8 cellular contexts compared by ENCODE assay signal in the genomic region with DNA sequence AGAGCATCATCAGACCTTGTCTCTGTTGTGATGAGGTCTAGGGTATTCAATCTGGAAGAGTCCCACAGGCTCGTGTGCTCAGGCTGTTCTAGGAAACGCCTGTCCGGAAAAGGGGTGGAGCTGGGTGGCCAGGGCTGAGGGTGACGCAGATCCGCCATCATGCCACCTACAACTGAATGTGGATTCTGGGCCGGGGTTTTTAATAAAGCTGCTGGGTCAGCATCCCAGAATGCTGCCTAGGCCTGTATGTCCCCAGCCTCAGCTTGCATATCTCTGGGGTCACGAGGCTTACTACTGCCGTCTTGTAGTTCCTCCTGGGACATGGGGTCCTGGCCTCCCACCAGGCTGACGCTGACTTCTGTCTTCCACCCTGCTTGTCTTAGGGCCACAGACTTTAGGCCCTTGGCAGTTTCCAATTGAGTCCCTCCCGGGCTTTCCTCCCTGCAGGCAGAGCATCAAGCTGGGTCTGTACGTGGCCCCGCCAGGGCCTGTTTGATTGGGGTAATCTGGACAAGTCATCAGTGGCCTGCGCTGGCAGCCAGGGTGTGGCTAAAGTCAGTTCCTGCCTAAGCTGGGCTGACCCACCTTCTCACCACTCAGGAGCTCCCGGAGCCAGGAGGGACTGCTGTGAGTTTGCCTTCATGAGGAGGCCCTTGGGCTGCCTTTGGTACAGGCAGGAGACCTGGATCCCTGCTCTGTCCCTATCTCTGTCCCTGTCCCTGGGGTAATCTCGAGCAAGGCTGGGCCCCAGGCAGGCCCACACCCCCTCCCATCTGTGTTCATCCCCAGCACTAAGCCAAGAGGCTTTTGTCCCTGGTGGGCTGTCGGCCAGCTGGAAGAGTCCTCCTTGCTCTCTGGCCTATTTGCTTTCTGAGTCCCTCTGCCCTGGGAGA.
DNase-seq lines count a peak whose midpoint lies in the region; ATAC-seq and TF ChIP-seq lines count a peak whose summit lies in the region.

No MANE protein-coding gene starts in this region.

- H3K27me3 Mint-ChIP-seq in brain = no peaks in the 10 kb centered on the region

- H3K9me3 ChIP-seq in KOPT-K1 (ENCODE audit: insufficient read depth, low read length, poor library complexity, severe bottlenecking) (no peaks in the 10 kb centered on the region), stomach smooth muscle (ENCODE audit: control insufficient read depth in 2 of 2, low read length in 2 of 2) (no peaks in the 10 kb centered on the region)

- H3K9ac ChIP-seq in stomach smooth muscle (ENCODE audit: low read length in 2 of 2) = peak overlapping the region in 1 of 2 donors; percentile 36

- no peak for DNase-seq in NCI-H128 (lab: John Stamatoyannopoulos, UW; ENCODE audit: unreplicated experiment)
- no peak for DNase-seq in ACHN
- no peak for DNase-seq in SHP77 (lab: John Stamatoyannopoulos, UW)

- H3K9me3 Mint-ChIP-seq in brain = no peaks in the 10 kb centered on the region

- H3K27me3 ChIP-seq in layer of hippocampus (ENCODE audit: control insufficient read depth, insufficient read depth, low read length) (no peaks in the 10 kb centered on the region), stomach smooth muscle (ENCODE audit: control insufficient read depth in 1 of 2, insufficient read depth in 2 of 2, low read length in 2 of 2) (no peaks in the 10 kb centered on the region)

- TF ChIP-seq CTCF in brain (conservative IDR thresholded peaks at IDR 0.05) = no peak

- no peak overlapping the region for H3K4me3 Mint-ChIP-seq in brain

- H3K36me3 Mint-ChIP-seq in brain = no peaks in the 10 kb centered on the region

- peaks cover 30% of the 10 kb centered on the region; the same call in 1 of the 2 replicates for H3K36me3 ChIP-seq in KOPT-K1 (ENCODE audit: insufficient read depth, low read length)
- H3K36me3 ChIP-seq in stomach smooth muscle (ENCODE audit: control insufficient read depth in 2 of 2, insufficient read depth in 2 of 2, low read length in 2 of 2) = peaks cover 3 to 4% of the 10 kb centered on the region in 2 donors

- no peak for ATAC-seq in GM19467 (IDR thresholded peaks at IDR 0.05; ENCODE audit: unreplicated experiment)

- in situ Hi-C loops in ACHN (cut with HindIII; ENCODE audit: low pct_ligation_motif_present, low pct_unique_long_range_greater_than_20kb, low sequenced_read_pairs) = no loop called here

- H3K27ac ChIP-seq in KOPT-K1 (ENCODE audit: low read depth, low read length, poor library complexity, severe bottlenecking) (peak overlapping the region; percentile 100), layer of hippocampus (ENCODE audit: low read depth, low read length) (peak overlapping the region; percentile 84), stomach smooth muscle (ENCODE audit: low read length) (peak overlapping the region; percentile 74)

- peaks cover 84% of the 10 kb centered on the region for H3K4me1 Mint-ChIP-seq in brain

- H3K4me1 ChIP-seq in stomach smooth muscle (ENCODE audit: control insufficient read depth, insufficient read depth, low read length) = peaks cover 92% of the 10 kb centered on the region

- peak overlapping the region in 1 of 2 donors; percentile 29 for H3K4me3 ChIP-seq in stomach smooth muscle (ENCODE audit: low read length in 2 of 2)

- peak overlapping the region; percentile 38 to 84 (median 71) for H3K27ac Mint-ChIP-seq in brain
